In the genomic region with DNA sequence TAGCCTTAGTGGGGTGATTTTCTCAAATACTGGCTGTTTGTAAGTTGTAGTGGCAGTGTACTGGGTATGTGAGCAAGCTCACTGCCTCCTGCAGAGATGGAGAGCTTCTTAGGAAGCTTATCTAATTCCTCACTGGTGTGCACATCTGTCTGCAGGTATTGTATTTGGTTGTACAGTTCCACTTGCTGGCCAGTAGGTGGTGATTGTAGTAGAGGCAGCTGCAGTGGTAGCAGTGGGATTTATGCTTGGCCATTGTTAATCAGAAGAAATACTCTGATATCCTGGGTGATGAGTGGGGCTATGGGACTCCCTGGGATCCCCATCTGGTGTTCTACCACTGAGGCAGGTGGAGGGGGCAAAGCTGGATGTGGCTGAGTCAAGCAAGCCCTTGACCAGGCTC, we compare ENCODE assay signal across 12 cellular contexts.
DNase-seq lines count a peak whose midpoint lies in the region; ATAC-seq and TF ChIP-seq lines count a peak whose summit lies in the region.
"Had no signal": no experiment of that assay in that cellular context is flagged by ENCODE, and none has a peak within 500 bp of the region (broad histone marks: within the 10 kb centered on the region; RNA-seq: fewer than 3 reads in every experiment).

No MANE protein-coding gene starts in this region.

- no peak overlapping the region for H3K4me3 Mint-ChIP-seq in endothelial cell (ENCODE audit: unreplicated experiment)
- H3K4me3 Mint-ChIP-seq: activated CD8-positive, alpha-beta T cell treated with anti-CD3 and anti-CD28 coated beads, Interleukin-2, amount 10 ng/mL, durations not matched to agents 7 days and 5 days had no signal

- DNase-seq in DMS53 (lab: John Stamatoyannopoulos, UW): peak; percentile 12
- no peak for DNase-seq in DMS53 treated with DMSO at 0.1 percent for 48 hours (lab: John Stamatoyannopoulos, UW; ENCODE audit: unreplicated experiment)
- no peak for DNase-seq in LNCaP clone FGC (ENCODE audit: low read depth)
- no peak for DNase-seq in endothelial cell (ENCODE audit: low spot score)
- no peak for DNase-seq in retinal pigment epithelial cell (ENCODE audit: low read depth)
- DNase-seq in Right ventricle myocardium superior: no peak
- no peak for DNase-seq in activated gamma-delta T cell (lab: John Stamatoyannopoulos, UW)
- DNase-seq: 8988T; activated CD8-positive, alpha-beta T cell treated with anti-CD3 and anti-CD28 coated beads, Interleukin-2, amount 10 ng/mL, durations not matched to agents 7 days and 5 days; activated naive CD4-positive, alpha-beta T cell; NCI-H1436 treated with DMSO at 0.1 percent for 48 hours had no signal

- intact Hi-C loops in Right ventricle myocardium superior (cut with DNase I): no loop called here

- no peak overlapping the region for H3K27ac Mint-ChIP-seq in endothelial cell (ENCODE audit: unreplicated experiment)
- H3K27ac Mint-ChIP-seq: activated CD8-positive, alpha-beta T cell treated with anti-CD3 and anti-CD28 coated beads, Interleukin-2, amount 10 ng/mL, durations not matched to agents 7 days and 5 days had no signal

- H3K27me3 Mint-ChIP-seq in endothelial cell (ENCODE audit: unreplicated experiment): no peaks in the 10 kb centered on the region

- H3K4me1 Mint-ChIP-seq in endothelial cell (ENCODE audit: unreplicated experiment): no peaks in the 10 kb centered on the region

- H3K4me3 ChIP-seq in LNCaP clone FGC (ENCODE audit: low read depth, low read length) (no peak overlapping the region), retinal pigment epithelial cell (ENCODE audit: low read length) (no peak overlapping the region)

- H3K9me3 Mint-ChIP-seq in endothelial cell (ENCODE audit: unreplicated experiment): no peaks in the 10 kb centered on the region

- H3K36me3 Mint-ChIP-seq in endothelial cell (ENCODE audit: low read depth, unreplicated experiment): no peaks in the 10 kb centered on the region

- ATAC-seq in Right ventricle myocardium superior (ENCODE audit: poor library complexity) (no peak), GM21360 (IDR thresholded peaks at IDR 0.05; ENCODE audit: unreplicated experiment) (no peak)
- ATAC-seq: activated CD8-positive, alpha-beta T cell treated with anti-CD3 and anti-CD28 coated beads, Interleukin-2, amount 10 ng/mL, durations not matched to agents 7 days and 5 days had no signal

- peak; percentile 36 for TF ChIP-seq CTCF in LNCaP clone FGC (IDR thresholded peaks at IDR 0.05; ENCODE audit: control insufficient read depth, extremely low read depth, insufficient read depth)
- peak; percentile 49 for TF ChIP-seq CTCF in endothelial cell (IDR thresholded peaks at IDR 0.05; ENCODE audit: unreplicated experiment)
- TF ChIP-seq CTCF in retinal pigment epithelial cell (conservative IDR thresholded peaks at IDR 0.05; ENCODE audit: low read depth, low read length): peak; percentile 12
